12 cellular contexts compared by ENCODE assay signal in genomic region chr5:64207978-64208377, GRCh38. TPM values are rescaled to one million over a fixed set of nuclear protein-coding genes. Genes with fewer than 3 reads are reported as not detected.
DNase-seq lines count a peak whose midpoint lies in the region; TF ChIP-seq lines count a peak whose summit lies in the region.
"Had no signal": no experiment of that assay in that cellular context is flagged by ENCODE, and none has a peak within 500 bp of the region (broad histone marks: within the 10 kb centered on the region; RNA-seq: fewer than 3 reads in every experiment).

No MANE protein-coding gene starts in this region.

- TF ChIP-seq CTCF in LNCaP clone FGC (IDR thresholded peaks at IDR 0.05; ENCODE audit: control insufficient read depth, extremely low read depth, insufficient read depth) (peak; percentile 42; the same call in 1 of the 2 replicates), brain (conservative IDR thresholded peaks at IDR 0.05) (peak; percentile 62 to 63), CD14-positive monocyte (IDR thresholded peaks at IDR 0.05) (no peak)

- intact Hi-C loops in CD14-positive monocyte (cut with micrococcal nuclease), result no loop called here

- peak overlapping the region in 1 of 5 experiments; percentile 81 for H3K27ac Mint-ChIP-seq in brain
- no peak overlapping the region for H3K27ac Mint-ChIP-seq in CD14-positive monocyte
- no peak overlapping the region for H3K27ac Mint-ChIP-seq in activated T-cell treated with anti-CD3 and anti-CD28 coated beads, Interleukin-2, amount 50 U/mL, for 24 hours
- H3K27ac Mint-ChIP-seq: activated naive CD4-positive, alpha-beta T cell treated with anti-CD3 and anti-CD28 coated beads, Interleukin-2, amount 50 U/mL, for 72 hours had no signal

- H3K4me3 ChIP-seq in LNCaP clone FGC (ENCODE audit: low read depth, low read length), result no peak overlapping the region
- H3K4me3 ChIP-seq: MG63 had no signal

- DNase-seq in DMS 273 treated with DMSO at 0.1 percent for 48 hours (lab: John Stamatoyannopoulos, UW) (peak; percentile 3), LNCaP clone FGC (ENCODE audit: low read depth) (peak; percentile 8), medulla oblongata (ENCODE audit: extremely low spot score) (peak; percentile 40), epidermal melanocyte (ENCODE audit: insufficient read length, low spot score) (no peak), CD14-positive monocyte (ENCODE audit: low spot score) (no peak), NCI-H1436 (lab: John Stamatoyannopoulos, UW) (no peak)
- DNase-seq in activated T-cell treated with anti-CD3 and anti-CD28 coated beads, Interleukin-2, amount 50 U/mL, for 24 hours, result no peak
- DNase-seq: HCEC 1CT, MG63, T-helper 9 cell had no signal

- H3K4me1 Mint-ChIP-seq in brain (peaks cover 33% of the 10 kb centered on the region), CD14-positive monocyte (no peaks in the 10 kb centered on the region)
- no peaks in the 10 kb centered on the region for H3K4me1 Mint-ChIP-seq in activated T-cell treated with anti-CD3 and anti-CD28 coated beads, Interleukin-2, amount 50 U/mL, for 24 hours (ENCODE audit: low read depth)

- no peaks in the 10 kb centered on the region for H3K9me3 Mint-ChIP-seq in brain
- H3K9me3 Mint-ChIP-seq in CD14-positive monocyte, result no peaks in the 10 kb centered on the region
- no peaks in the 10 kb centered on the region for H3K9me3 Mint-ChIP-seq in activated T-cell treated with anti-CD3 and anti-CD28 coated beads, Interleukin-2, amount 50 U/mL, for 24 hours
- H3K9me3 Mint-ChIP-seq: activated naive CD4-positive, alpha-beta T cell treated with anti-CD3 and anti-CD28 coated beads, Interleukin-2, amount 50 U/mL, for 72 hours had no signal

- H3K36me3 Mint-ChIP-seq in brain, result no peaks in the 10 kb centered on the region
- no peaks in the 10 kb centered on the region for H3K36me3 Mint-ChIP-seq in CD14-positive monocyte
- H3K36me3 Mint-ChIP-seq in activated T-cell treated with anti-CD3 and anti-CD28 coated beads, Interleukin-2, amount 50 U/mL, for 24 hours (ENCODE audit: low read depth), result no peaks in the 10 kb centered on the region
- H3K36me3 Mint-ChIP-seq: activated naive CD4-positive, alpha-beta T cell treated with anti-CD3 and anti-CD28 coated beads, Interleukin-2, amount 50 U/mL, for 72 hours had no signal

- H3K4me3 Mint-ChIP-seq in brain, result peak overlapping the region in 1 of 5 experiments; percentile 60
- no peak overlapping the region for H3K4me3 Mint-ChIP-seq in CD14-positive monocyte
- no peak overlapping the region for H3K4me3 Mint-ChIP-seq in activated T-cell treated with anti-CD3 and anti-CD28 coated beads, Interleukin-2, amount 50 U/mL, for 24 hours

- H3K27me3 Mint-ChIP-seq in brain (peaks cover 4% of the 10 kb centered on the region), CD14-positive monocyte (ENCODE audit: low read depth in 3 of 3) (peaks cover 0 to 6% (median 0%) of the 10 kb centered on the region in 3 donors)
- no peaks in the 10 kb centered on the region for H3K27me3 Mint-ChIP-seq in activated T-cell treated with anti-CD3 and anti-CD28 coated beads, Interleukin-2, amount 50 U/mL, for 24 hours

RNA-seq across cellular contexts. Expression of gene RNF180, which starts 42.3 kb away (rescaled TPM):
- 0.64 TPM for polyA plus RNA-seq in brain (ENCODE audit: insufficient read depth, low read depth, low replicate concordance)
- not detected for polyA plus RNA-seq in CD14-positive monocyte

Comparison
In these comparisons a context has a peak if more than half of its experiments do, and no peak if none do; other contexts are left out.
1. DNase-seq: peak in DMS 273 treated with DMSO at 0.1 percent for 48 hours (single experiment), LNCaP clone FGC (single experiment) and medulla oblongata (single experiment); none in epidermal melanocyte (single experiment), CD14-positive monocyte (single experiment), NCI-H1436 (single experiment) and activated T-cell treated with anti-CD3 and anti-CD28 coated beads, Interleukin-2, amount 50 U/mL, for 24 hours (single experiment).